ENCODE assay signal across 15 cellular contexts in genomic region chr5:169195601-169196000, GRCh38.
"Had no signal": no experiment of that assay in that cellular context is flagged by ENCODE, and none has a peak within 500 bp of the region (broad histone marks: within the 10 kb centered on the region; RNA-seq: fewer than 3 reads in every experiment).

No MANE protein-coding gene starts in this region.

- H3K27me3 ChIP-seq: dorsolateral prefrontal cortex, suprapubic skin had no signal

- H3K27ac ChIP-seq: dorsolateral prefrontal cortex, skin epidermis, suprapubic skin had no signal

- DNase-seq: activated CD4-positive, alpha-beta T cell treated with anti-CD3 and anti-CD28 coated beads for 4 hours; activated CD8-positive, alpha-beta memory T cell treated with anti-CD3 and anti-CD28 coated beads, Interleukin-2, amount 50 U/mL, for 4 hours; activated CD8-positive, alpha-beta T cell treated with anti-CD3 and anti-CD28 coated beads, Interleukin-2, amount 10 ng/mL, durations not matched to agents 7 days and 5 days; activated gamma-delta T cell; activated T-cell treated with anti-CD3 and anti-CD28 coated beads, Interleukin-2, amount 50 U/mL, for 48 hours; dorsolateral prefrontal cortex; endodermal cell; erythroblast; immature natural killer cell; posterior cingulate gyrus; stimulated activated CD4-positive, alpha-beta T cell treated with anti-CD3 and anti-CD28 coated beads, Interleukin-4, amount 100 ng/mL, for 24 hours; stimulated activated naive CD4-positive, alpha-beta T cell had no signal

- ATAC-seq: activated CD8-positive, alpha-beta T cell treated with anti-CD3 and anti-CD28 coated beads, Interleukin-2, amount 10 ng/mL, durations not matched to agents 7 days and 5 days; natural killer cell treated with Interleukin-12 subunit alpha and Interleukin-12 subunit beta and Interleukin-15 and Interleukin-18, amount 100 ng/mL, for 72 hours had no signal

- H3K9me3 ChIP-seq: suprapubic skin had no signal

- H3K36me3 ChIP-seq: suprapubic skin had no signal

- H3K4me3 ChIP-seq: dorsolateral prefrontal cortex, skin epidermis, suprapubic skin had no signal
